ENCODE assay signal across 26 cellular contexts in the genomic region with DNA sequence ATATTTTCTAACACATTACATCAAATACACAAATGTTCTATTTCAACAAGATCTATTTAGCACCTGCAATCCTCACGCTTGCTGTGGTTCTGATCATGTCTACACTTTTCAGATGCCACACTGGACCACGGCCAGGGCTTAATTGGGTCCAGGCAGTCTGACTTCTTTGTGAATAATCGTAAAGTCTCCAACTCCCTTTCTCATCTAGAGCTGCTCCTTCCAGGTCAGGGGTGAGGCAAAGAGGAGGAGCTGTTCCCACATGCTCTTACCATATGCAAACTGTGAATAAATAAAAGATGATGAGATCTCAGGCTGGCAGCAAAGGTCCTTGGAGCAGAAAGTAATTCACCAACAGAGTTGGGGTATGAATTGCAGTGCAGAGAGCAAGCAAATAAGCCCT.
"Had no signal": no experiment of that assay in that cellular context is flagged by ENCODE, and none has a peak within 500 bp of the region (broad histone marks: within the 10 kb centered on the region; RNA-seq: fewer than 3 reads in every experiment).

No MANE protein-coding gene starts in this region.

- H3K4me3 ChIP-seq: heart left ventricle, left ventricle myocardium inferior, lung, pancreas, prostate gland, skin epidermis, stomach, thoracic aorta, tibial artery, upper lobe of right lung had no signal

- H3K36me3 ChIP-seq: heart left ventricle, left ventricle myocardium inferior, pancreas, prostate gland, stomach, thoracic aorta, tibial artery, upper lobe of right lung had no signal

- H3K27ac ChIP-seq: heart left ventricle, left ventricle myocardium inferior, pancreas, prostate gland, skin epidermis, stomach, thoracic aorta, tibial artery, upper lobe of right lung had no signal

- DNase-seq: heart left ventricle; hypothalamus; immature natural killer cell; kidney; left ventricle myocardium inferior; naive thymus-derived CD4-positive, alpha-beta T cell; nucleus accumbens; pancreas; posterior cingulate gyrus; retina; right cardiac atrium; stimulated activated CD4-positive, alpha-beta T cell treated with anti-CD3 and anti-CD28 coated beads, Interleukin-12 subunit alpha, Interleukin-12 subunit beta, amount 100 ng/mL, for 4 hours; stimulated activated CD4-positive, alpha-beta T cell treated with anti-CD3 and anti-CD28 coated beads, Interleukin-15, amount 100 ng/mL, for 24 hours; stimulated activated CD4-positive, alpha-beta T cell treated with anti-CD3 and anti-CD28 coated beads, Interleukin-2, amount 100 ng/mL, for 24 hours; stimulated activated CD4-positive, alpha-beta T cell treated with anti-CD3 and anti-CD28 coated beads, Interleukin-4, amount 100 ng/mL, for 1 hour; stimulated activated naive B cell treated with anti-CD40 and anti-IgM and Interleukin-4, amounts not matched to agents 10 μg/mL and 1 μg/mL and 100 μg/mL, for 72 hours; stimulated activated naive CD8-positive, alpha-beta T cell treated with anti-CD3 and anti-CD28 coated beads, Interleukin-15, Interleukin-2, amounts not matched to agents 100 U/mL and 50 U/mL, for 24 hours; stomach; tibial artery; upper lobe of right lung had no signal

- H3K9me3 ChIP-seq: pancreas, prostate gland, thoracic aorta, upper lobe of right lung had no signal

- ATAC-seq: heart left ventricle; naive thymus-derived CD4-positive, alpha-beta T cell; natural killer cell treated with Interleukin-12 subunit alpha and Interleukin-12 subunit beta and Interleukin-15 and Interleukin-18, amount 100 ng/mL, for 72 hours; pancreas; right cardiac atrium; sciatic nerve; stimulated activated naive B cell treated with anti-CD40 and anti-IgM and Interleukin-4, amounts not matched to agents 10 μg/mL and 1 μg/mL and 100 μg/mL, for 72 hours; stimulated activated naive CD8-positive, alpha-beta T cell treated with anti-CD3 and anti-CD28 coated beads, Interleukin-15, Interleukin-2, amounts not matched to agents 100 U/mL and 50 U/mL, for 24 hours; upper lobe of right lung had no signal

- H3K27me3 ChIP-seq: pancreas, stomach, tibial artery, upper lobe of right lung had no signal

- H3K4me1 ChIP-seq: heart left ventricle, left ventricle myocardium inferior, pancreas, prostate gland, stomach, tibial artery, upper lobe of right lung had no signal
